In genomic region chr2:131039535-131039907, GRCh38 we compare ENCODE assay signal across 14 cellular contexts. TPM values are rescaled to one million over a fixed set of nuclear protein-coding genes. Genes with fewer than 3 reads are reported as not detected.
DNase-seq lines count a peak whose midpoint lies in the region; ATAC-seq and TF ChIP-seq lines count a peak whose summit lies in the region.
"Had no signal": no experiment of that assay in that cellular context is flagged by ENCODE, and none has a peak within 500 bp of the region (broad histone marks: within the 10 kb centered on the region; RNA-seq: fewer than 3 reads in every experiment).

No MANE protein-coding gene starts in this region.

- ATAC-seq in heart right ventricle = peak in 1 of 8 donors; percentile 7
- ATAC-seq in HG03439 (IDR thresholded peaks at IDR 0.05; ENCODE audit: unreplicated experiment) = no peak
- ATAC-seq: body of pancreas had no signal

- no peak for TF ChIP-seq CTCF in heart right ventricle (IDR thresholded peaks at IDR 0.05)

- no peak overlapping the region for H3K4me3 ChIP-seq in BLaER1
- peak overlapping the region in 7 of 10 donors; percentile 27 to 40 (median 33) for H3K4me3 ChIP-seq in heart right ventricle
- H3K4me3 ChIP-seq: body of pancreas had no signal

- H3K4me1 ChIP-seq in BLaER1 (peaks cover 43% of the 10 kb centered on the region), heart right ventricle (peaks cover 0 to 13% (median 9%) of the 10 kb centered on the region in 9 donors)

- H3K27ac Mint-ChIP-seq in activated naive CD8-positive, alpha-beta T cell = no peak overlapping the region
- H3K27ac Mint-ChIP-seq: activated T-helper 1 cell treated with anti-CD3 and anti-CD28 coated beads, Interleukin-12 subunit alpha, Interleukin-12 subunit beta, Interleukin-2, Interleukin-4 antibody, amounts not matched to agents 30 ng/mL and 10 ng/mL and 1 ng/mL, durations not matched to agents 14 hours and 24 hours and 36 hours had no signal

- DNase-seq in heart right ventricle (no peak), putamen (ENCODE audit: low spot score) (peak; percentile 77), NCI-H774 (lab: John Stamatoyannopoulos, UW) (no peak), NCI-H446 treated with DMSO at 0.1 percent for 48 hours (lab: John Stamatoyannopoulos, UW) (no peak)
- DNase-seq in stimulated activated naive CD4-positive, alpha-beta T cell (lab: John Stamatoyannopoulos, UW) = no peak
- DNase-seq: DMS53, foreskin melanocyte, NCI-H1048, retina had no signal

- no peaks in the 10 kb centered on the region for H3K36me3 Mint-ChIP-seq in activated naive CD8-positive, alpha-beta T cell

- 56 to 59% methylated on average over 23 of the region's 23 CpGs for WGBS in heart right ventricle, 2 donors

- H3K9me3 ChIP-seq in BLaER1 (no peaks in the 10 kb centered on the region), heart right ventricle (no peaks in the 10 kb centered on the region)
- H3K9me3 ChIP-seq: body of pancreas had no signal

- no peaks in the 10 kb centered on the region for H4K20me1 ChIP-seq in BLaER1

- no peak overlapping the region for H3K27ac ChIP-seq in BLaER1
- H3K27ac ChIP-seq in heart right ventricle = no peak overlapping the region

- H3K9ac ChIP-seq in BLaER1 = no peak overlapping the region

- H3K4me1 Mint-ChIP-seq in activated naive CD8-positive, alpha-beta T cell (ENCODE audit: low read depth) = peaks cover 44% of the 10 kb centered on the region

- H3K4me3 Mint-ChIP-seq in activated naive CD8-positive, alpha-beta T cell = peak overlapping the region; percentile 47
- H3K4me3 Mint-ChIP-seq: activated T-helper 1 cell treated with anti-CD3 and anti-CD28 coated beads, Interleukin-12 subunit alpha, Interleukin-12 subunit beta, Interleukin-2, Interleukin-4 antibody, amounts not matched to agents 30 ng/mL and 10 ng/mL and 1 ng/mL, durations not matched to agents 14 hours and 24 hours and 36 hours had no signal

- H3K27me3 Mint-ChIP-seq in activated naive CD8-positive, alpha-beta T cell = no peaks in the 10 kb centered on the region

- no peaks in the 10 kb centered on the region for H3K9me3 Mint-ChIP-seq in activated naive CD8-positive, alpha-beta T cell (ENCODE audit: low read depth)
- H3K9me3 Mint-ChIP-seq: activated T-helper 1 cell treated with anti-CD3 and anti-CD28 coated beads, Interleukin-12 subunit alpha, Interleukin-12 subunit beta, Interleukin-2, Interleukin-4 antibody, amounts not matched to agents 30 ng/mL and 10 ng/mL and 1 ng/mL, durations not matched to agents 14 hours and 24 hours and 36 hours had no signal

- H3K36me3 ChIP-seq in BLaER1 = no peaks in the 10 kb centered on the region
- H3K36me3 ChIP-seq in heart right ventricle = no peaks in the 10 kb centered on the region

- intact Hi-C loops in heart right ventricle (cut with DNase I) = no loop called here

- peak overlapping the region; percentile 84 for H3K4me2 ChIP-seq in BLaER1

- H3K27me3 ChIP-seq in BLaER1 = 0 out of 2 replicates have a peak, but pooled peaks cover 8% of the 10 kb centered on the region
- peaks cover 4 to 60% (median 38%) of the 10 kb centered on the region in 7 donors for H3K27me3 ChIP-seq in heart right ventricle
- H3K27me3 ChIP-seq: body of pancreas had no signal

RNA-seq across cellular contexts. Expression of gene FAM168B, which starts 53.7 kb away (rescaled TPM):
- 100 to 1,000 TPM in 2 of 10 donors, 10 to 100 TPM in 8; 64.6 to 112 (median 88.6) TPM for total RNA-seq in heart right ventricle
- polyA plus RNA-seq in heart right ventricle = 10 to 100 TPM; 17.3 to 35.2 TPM
